8 cellular contexts compared by ENCODE assay signal in genomic region chr3:19146685-19147650, GRCh38. TPM values are rescaled to one million over a fixed set of nuclear protein-coding genes. Genes with fewer than 3 reads are reported as not detected.
DNase-seq lines count a peak whose midpoint lies in the region; ATAC-seq, FAIRE-seq and TF ChIP-seq lines count a peak whose summit lies in the region.

No MANE protein-coding gene starts in this region.

- no peaks in the 10 kb centered on the region for H4K20me1 ChIP-seq in astrocyte (ENCODE audit: insufficient read depth, low read length)

- H3K4me2 ChIP-seq in astrocyte (ENCODE audit: low read length): peak overlapping the region; percentile 95

- H3K4me3 Mint-ChIP-seq in astrocyte (ENCODE audit: unreplicated experiment): peak overlapping the region; percentile 94

- peaks cover 20% of the 10 kb centered on the region for H3K27me3 ChIP-seq in astrocyte (ENCODE audit: insufficient read depth, low read length)
- no peaks in the 10 kb centered on the region for H3K27me3 ChIP-seq in vagina

- TF ChIP-seq CTCF in GM12873 (IDR thresholded peaks at IDR 0.05; ENCODE audit: insufficient read depth, low read depth, low read length, missing control alignments) (peak; percentile 69), astrocyte (IDR thresholded peaks at IDR 0.05; ENCODE audit: insufficient read depth, low read depth, low read length) (peak; percentile 22), vagina (IDR thresholded peaks at IDR 0.05) (peak in 1 of 3 experiments; percentile 18)

- H3K27ac ChIP-seq in astrocyte (ENCODE audit: low read depth, low read length) (no peak overlapping the region), vagina (peak overlapping the region; percentile 15)

- H3K36me3 Mint-ChIP-seq in astrocyte (ENCODE audit: low read depth, unreplicated experiment): no peaks in the 10 kb centered on the region

- H3K4me3 ChIP-seq in astrocyte (ENCODE audit: insufficient read depth, low read depth, low read length) (peak overlapping the region; percentile 74), vagina (peak overlapping the region; percentile 58 to 75)

- H3K9me3 ChIP-seq in astrocyte (ENCODE audit: insufficient read depth, low read depth, low read length) (no peaks in the 10 kb centered on the region), vagina (no peaks in the 10 kb centered on the region)

- H3K4me1 ChIP-seq in astrocyte (ENCODE audit: insufficient read depth, low read length): peaks cover 4% of the 10 kb centered on the region
- H3K4me1 ChIP-seq in vagina: peaks cover 24% of the 10 kb centered on the region

- H3K9me3 Mint-ChIP-seq in astrocyte (ENCODE audit: unreplicated experiment): no peaks in the 10 kb centered on the region

- FAIRE-seq in astrocyte (lab: Jason Lieb, UNC): no peak

- peak overlapping the region; percentile 84 for H3K27ac Mint-ChIP-seq in astrocyte (ENCODE audit: unreplicated experiment)

- peak; percentile 80 for ATAC-seq in HG02759 (IDR thresholded peaks at IDR 0.05; ENCODE audit: unreplicated experiment)

- TF ChIP-seq POLR2A in vagina (IDR thresholded peaks at IDR 0.05): no peak

- DNase-seq in NCI-H1436 (lab: John Stamatoyannopoulos, UW) (peak; percentile 87), T-helper 2 cell (peak; percentile 13 to 57 (median 26)), astrocyte (ENCODE audit: low read depth) (peak; percentile 26), hippocampal formation (lab: John Stamatoyannopoulos, UW) (peak; percentile 66 to 70), putamen (ENCODE audit: low spot score) (peak; percentile 81), vagina (ENCODE audit: extremely low spot score in 2 of 2) (no peak)

- peak overlapping the region; percentile 99 for H2AFZ ChIP-seq in astrocyte (ENCODE audit: low read depth, low read length)

- no peaks in the 10 kb centered on the region for H3K79me2 ChIP-seq in astrocyte (ENCODE audit: insufficient read depth, low read length)

- intact Hi-C loops in vagina (cut with DNase I): no loop called here

- H3K27me3 Mint-ChIP-seq in astrocyte (ENCODE audit: low read depth, unreplicated experiment): peaks cover 7% of the 10 kb centered on the region

- no peaks in the 10 kb centered on the region for H3K36me3 ChIP-seq in astrocyte (ENCODE audit: insufficient read depth, low read length)
- H3K36me3 ChIP-seq in vagina: no peaks in the 10 kb centered on the region

- peak overlapping the region; percentile 73 for H3K9ac ChIP-seq in astrocyte (ENCODE audit: low read length)

- H3K4me1 Mint-ChIP-seq in astrocyte (ENCODE audit: low read depth, unreplicated experiment): no peaks in the 10 kb centered on the region

RNA-seq across cellular contexts. Expression of gene KCNH8, which starts 1.3 kb away (rescaled TPM):
- total RNA-seq in astrocyte: 0.10 and 0.45 TPM in 2 replicates
- 2.0 TPM for total RNA-seq in vagina

Comparison
In these comparisons a context has a peak if more than half of its experiments do, and no peak if none do; other contexts are left out.
1. DNase-seq: peak in NCI-H1436 (single experiment), T-helper 2 cell (5 of 5), astrocyte (single experiment), hippocampal formation (2 of 2) and putamen (single experiment); none in vagina (0 of 2).